In genomic region chr2:61220768-61221167, GRCh38 we compare ENCODE assay signal across 16 cellular contexts. TPM values are rescaled to one million over a fixed set of nuclear protein-coding genes. Genes with fewer than 3 reads are reported as not detected.
DNase-seq lines count a peak whose midpoint lies in the region.
"Had no signal": no experiment of that assay in that cellular context is flagged by ENCODE, and none has a peak within 500 bp of the region (broad histone marks: within the 10 kb centered on the region; RNA-seq: fewer than 3 reads in every experiment).

No MANE protein-coding gene starts in this region.

- peak; percentile 14 for DNase-seq in AG08396 (ENCODE audit: low spot score)
- peak; percentile 66 for DNase-seq in HS-27A (ENCODE audit: low read depth)
- peak; percentile 49 for DNase-seq in dedifferentiated amniotic fluid mesenchymal stem cell (ENCODE audit: extremely low spot score)
- peak; percentile 41 for DNase-seq in myocyte (ENCODE audit: low read depth)
- DNase-seq in stimulated activated CD4-positive, alpha-beta T cell treated with anti-CD3 and anti-CD28 coated beads, Interleukin-15, amount 100 ng/mL, for 24 hours, result no peak
- no peak for DNase-seq in cerebellum (ENCODE audit: low spot score)
- no peak for DNase-seq in AML-193 (lab: John Stamatoyannopoulos, UW)
- DNase-seq in stimulated activated CD4-positive, alpha-beta T cell treated with anti-CD3 and anti-CD28 coated beads, Interleukin-4, amount 100 ng/mL, for 1 hour, result no peak
- DNase-seq: central memory CD4-positive, alpha-beta T cell; head of caudate nucleus; NCI-H1436; NCI-H345; occipital lobe; SHP77 treated with DMSO at 0.1 percent for 48 hours; spleen; uterus had no signal

RNA-seq across cellular contexts. Expression of gene C2orf74, which starts 58.8 kb away (rescaled TPM):
- total RNA-seq in myocyte, result 32.9 and 39.1 TPM in 2 replicates
- polyA plus RNA-seq in myocyte (2012), result 33.1 TPM
- 6.6 TPM for total RNA-seq in cerebellum

Comparison
In these comparisons a context has a peak if more than half of its experiments do, and no peak if none do; other contexts are left out.
1. DNase-seq: peak in AG08396 (single experiment), HS-27A (single experiment), dedifferentiated amniotic fluid mesenchymal stem cell (single experiment) and myocyte (single experiment); none in stimulated activated CD4-positive, alpha-beta T cell treated with anti-CD3 and anti-CD28 coated beads, Interleukin-15, amount 100 ng/mL, for 24 hours (single experiment), cerebellum (single experiment), AML-193 (0 of 2) and stimulated activated CD4-positive, alpha-beta T cell treated with anti-CD3 and anti-CD28 coated beads, Interleukin-4, amount 100 ng/mL, for 1 hour (single experiment).